In genomic region chr3:129183569-129184395, GRCh38 we compare ENCODE assay signal across 1 cellular context.
TF ChIP-seq lines count a peak whose summit lies in the region.

Gene CNBP, minus strand, starts transcription at chr3:129183896. Its CDS starts 12,139 bp downstream, at chr3:129171757.

TF ChIP-seq in HepG2, 621 proteins besides CTCF, POLR2A, EP300 and RAD21 (continued from another document and continues in another):
- TF ChIP-seq, protein P1, sequence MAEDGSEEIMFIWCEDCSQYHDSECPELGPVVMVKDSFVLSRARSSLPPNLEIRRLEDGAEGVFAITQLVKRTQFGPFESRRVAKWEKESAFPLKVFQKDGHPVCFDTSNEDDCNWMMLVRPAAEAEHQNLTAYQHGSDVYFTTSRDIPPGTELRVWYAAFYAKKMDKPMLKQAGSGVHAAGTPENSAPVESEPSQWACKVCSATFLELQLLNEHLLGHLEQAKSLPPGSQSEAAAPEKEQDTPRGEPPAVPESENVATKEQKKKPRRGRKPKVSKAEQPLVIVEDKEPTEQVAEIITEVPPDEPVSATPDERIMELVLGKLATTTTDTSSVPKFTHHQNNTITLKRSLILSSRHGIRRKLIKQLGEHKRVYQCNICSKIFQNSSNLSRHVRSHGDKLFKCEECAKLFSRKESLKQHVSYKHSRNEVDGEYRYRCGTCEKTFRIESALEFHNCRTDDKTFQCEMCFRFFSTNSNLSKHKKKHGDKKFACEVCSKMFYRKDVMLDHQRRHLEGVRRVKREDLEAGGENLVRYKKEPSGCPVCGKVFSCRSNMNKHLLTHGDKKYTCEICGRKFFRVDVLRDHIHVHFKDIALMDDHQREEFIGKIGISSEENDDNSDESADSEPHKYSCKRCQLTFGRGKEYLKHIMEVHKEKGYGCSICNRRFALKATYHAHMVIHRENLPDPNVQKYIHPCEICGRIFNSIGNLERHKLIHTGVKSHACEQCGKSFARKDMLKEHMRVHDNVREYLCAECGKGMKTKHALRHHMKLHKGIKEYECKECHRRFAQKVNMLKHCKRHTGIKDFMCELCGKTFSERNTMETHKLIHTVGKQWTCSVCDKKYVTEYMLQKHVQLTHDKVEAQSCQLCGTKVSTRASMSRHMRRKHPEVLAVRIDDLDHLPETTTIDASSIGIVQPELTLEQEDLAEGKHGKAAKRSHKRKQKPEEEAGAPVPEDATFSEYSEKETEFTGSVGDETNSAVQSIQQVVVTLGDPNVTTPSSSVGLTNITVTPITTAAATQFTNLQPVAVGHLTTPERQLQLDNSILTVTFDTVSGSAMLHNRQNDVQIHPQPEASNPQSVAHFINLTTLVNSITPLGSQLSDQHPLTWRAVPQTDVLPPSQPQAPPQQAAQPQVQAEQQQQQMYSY (CRISPR knock-in tag; IDR thresholded peaks at IDR 0.05), result peak; percentile 64
- TF ChIP-seq HOXA3 (CRISPR knock-in tag; IDR thresholded peaks at IDR 0.05) (peak; percentile 12; the same call in 1 of the 2 replicates), ZNF224 (CRISPR knock-in tag; IDR thresholded peaks at IDR 0.05) (peak; percentile 87; the same call in 1 of the 2 replicates), FOXK2 (IDR thresholded peaks at IDR 0.05) (peak; percentile 67), SALL1 (CRISPR knock-in tag; IDR thresholded peaks at IDR 0.05) (peak; percentile 88), ARNT2 (CRISPR knock-in tag; IDR thresholded peaks at IDR 0.05; ENCODE audit: low read depth) (peak; percentile 80; the same call in 1 of the 2 replicates), ZNF3 (CRISPR knock-in tag; IDR thresholded peaks at IDR 0.05) (no peak), SP140L (CRISPR knock-in tag; IDR thresholded peaks at IDR 0.05; ENCODE audit: borderline replicate concordance) (no peak; the same call in 1 of the 2 replicates), ZEB1 (IDR thresholded peaks at IDR 0.05; ENCODE audit: insufficient replicate concordance, low read depth) (no peak), ATAD3A (CRISPR knock-in tag; IDR thresholded peaks at IDR 0.05) (0 out of 2 replicates have a peak, but pooled peaks have one; percentile 54), REL (CRISPR knock-in tag; conservative IDR thresholded peaks at IDR 0.05) (peak; percentile 92; the same call in 1 of the 2 replicates), ZNF446 (CRISPR knock-in tag; IDR thresholded peaks at IDR 0.05) (peak; percentile 26), HMG20A (CRISPR knock-in tag; IDR thresholded peaks at IDR 0.05; ENCODE audit: borderline replicate concordance) (no peak), KMT2B (CRISPR knock-in tag; IDR thresholded peaks at IDR 0.05) (peak; percentile 66), AGO2 (optimal IDR thresholded peaks at IDR 0.05; ENCODE audit: low read depth, low read length) (peak; percentile 96), ZNF121 (CRISPR knock-in tag; IDR thresholded peaks at IDR 0.05) (peak; percentile 59), RFXAP (CRISPR knock-in tag; IDR thresholded peaks at IDR 0.05; ENCODE audit: borderline replicate concordance) (peak; percentile 83; the same call in 1 of the 2 replicates), GATAD2A (CRISPR knock-in tag; IDR thresholded peaks at IDR 0.05) (peak; percentile 46), HES4 (CRISPR knock-in tag; IDR thresholded peaks at IDR 0.05; ENCODE audit: borderline replicate concordance) (peak; percentile 6; the same call in 1 of the 2 replicates), ZSCAN9 (CRISPR knock-in tag; IDR thresholded peaks at IDR 0.05; ENCODE audit: borderline replicate concordance) (peak; percentile 54; the same call in 1 of the 2 replicates), FUBP1 (CRISPR knock-in tag; IDR thresholded peaks at IDR 0.05; ENCODE audit: borderline replicate concordance) (0 out of 2 replicates have a peak, but pooled peaks have one; percentile 34), PLRG1 (conservative IDR thresholded peaks at IDR 0.05) (no peak), ZNF660 (CRISPR knock-in tag; IDR thresholded peaks at IDR 0.05; ENCODE audit: borderline replicate concordance, low read depth) (no peak), POLR2AphosphoS5 (IDR thresholded peaks at IDR 0.05; ENCODE audit: low read depth, low read length) (peak; percentile 89), MYNN (CRISPR knock-in tag; IDR thresholded peaks at IDR 0.05; ENCODE audit: low read depth) (peak; percentile 89; the same call in 1 of the 2 replicates), HOXA7 (CRISPR knock-in tag; IDR thresholded peaks at IDR 0.05) (no peak; the same call in 1 of the 2 replicates), RAD51 (IDR thresholded peaks at IDR 0.05; ENCODE audit: borderline replicate concordance) (no peak), CSRNP1 (CRISPR knock-in tag; IDR thresholded peaks at IDR 0.05) (peak; percentile 3; the same call in 1 of the 2 replicates), ZNF574 (CRISPR knock-in tag; IDR thresholded peaks at IDR 0.05) (peak; percentile 70), ZFP82 (CRISPR knock-in tag; IDR thresholded peaks at IDR 0.05; ENCODE audit: borderline replicate concordance) (0 out of 2 replicates have a peak, but pooled peaks have one; percentile 56), ELF3 (CRISPR knock-in tag; IDR thresholded peaks at IDR 0.05) (0 out of 2 replicates have a peak, but pooled peaks have one; percentile 54), ZFP1 (CRISPR knock-in tag; IDR thresholded peaks at IDR 0.05) (no peak), SOX13 (IDR thresholded peaks at IDR 0.05) (no peak), SOX13 (CRISPR knock-in tag; conservative IDR thresholded peaks at IDR 0.05 in 1 of 2, IDR thresholded peaks at IDR 0.05 in 1 of 2) (peak in 1 of 2 experiments; percentile 31; a peak in 1 of 4 replicates), SRSF9 (IDR thresholded peaks at IDR 0.05; ENCODE audit: borderline replicate concordance, insufficient read depth, low read depth, low read length, poor library complexity, severe bottlenecking) (no peak), YEATS4 (CRISPR knock-in tag; IDR thresholded peaks at IDR 0.05; ENCODE audit: borderline replicate concordance) (peak; percentile 95), IRF2 (CRISPR knock-in tag; IDR thresholded peaks at IDR 0.05) (peak; percentile 76; the same call in 1 of the 2 replicates), CAMTA2 (CRISPR knock-in tag; IDR thresholded peaks at IDR 0.05; ENCODE audit: borderline replicate concordance) (peak; percentile 95)
- TF ChIP-seq, protein P2, sequence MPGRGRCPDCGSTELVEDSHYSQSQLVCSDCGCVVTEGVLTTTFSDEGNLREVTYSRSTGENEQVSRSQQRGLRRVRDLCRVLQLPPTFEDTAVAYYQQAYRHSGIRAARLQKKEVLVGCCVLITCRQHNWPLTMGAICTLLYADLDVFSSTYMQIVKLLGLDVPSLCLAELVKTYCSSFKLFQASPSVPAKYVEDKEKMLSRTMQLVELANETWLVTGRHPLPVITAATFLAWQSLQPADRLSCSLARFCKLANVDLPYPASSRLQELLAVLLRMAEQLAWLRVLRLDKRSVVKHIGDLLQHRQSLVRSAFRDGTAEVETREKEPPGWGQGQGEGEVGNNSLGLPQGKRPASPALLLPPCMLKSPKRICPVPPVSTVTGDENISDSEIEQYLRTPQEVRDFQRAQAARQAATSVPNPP (CRISPR knock-in tag; IDR thresholded peaks at IDR 0.05), result 0 out of 2 replicates have a peak, but pooled peaks have one; percentile 24
- TF ChIP-seq, protein P3, sequence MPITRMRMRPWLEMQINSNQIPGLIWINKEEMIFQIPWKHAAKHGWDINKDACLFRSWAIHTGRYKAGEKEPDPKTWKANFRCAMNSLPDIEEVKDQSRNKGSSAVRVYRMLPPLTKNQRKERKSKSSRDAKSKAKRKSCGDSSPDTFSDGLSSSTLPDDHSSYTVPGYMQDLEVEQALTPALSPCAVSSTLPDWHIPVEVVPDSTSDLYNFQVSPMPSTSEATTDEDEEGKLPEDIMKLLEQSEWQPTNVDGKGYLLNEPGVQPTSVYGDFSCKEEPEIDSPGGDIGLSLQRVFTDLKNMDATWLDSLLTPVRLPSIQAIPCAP (CRISPR knock-in tag; IDR thresholded peaks at IDR 0.05; ENCODE audit: low read depth), result 0 out of 2 replicates have a peak, but pooled peaks have one; percentile 9
- TF ChIP-seq, protein P4, sequence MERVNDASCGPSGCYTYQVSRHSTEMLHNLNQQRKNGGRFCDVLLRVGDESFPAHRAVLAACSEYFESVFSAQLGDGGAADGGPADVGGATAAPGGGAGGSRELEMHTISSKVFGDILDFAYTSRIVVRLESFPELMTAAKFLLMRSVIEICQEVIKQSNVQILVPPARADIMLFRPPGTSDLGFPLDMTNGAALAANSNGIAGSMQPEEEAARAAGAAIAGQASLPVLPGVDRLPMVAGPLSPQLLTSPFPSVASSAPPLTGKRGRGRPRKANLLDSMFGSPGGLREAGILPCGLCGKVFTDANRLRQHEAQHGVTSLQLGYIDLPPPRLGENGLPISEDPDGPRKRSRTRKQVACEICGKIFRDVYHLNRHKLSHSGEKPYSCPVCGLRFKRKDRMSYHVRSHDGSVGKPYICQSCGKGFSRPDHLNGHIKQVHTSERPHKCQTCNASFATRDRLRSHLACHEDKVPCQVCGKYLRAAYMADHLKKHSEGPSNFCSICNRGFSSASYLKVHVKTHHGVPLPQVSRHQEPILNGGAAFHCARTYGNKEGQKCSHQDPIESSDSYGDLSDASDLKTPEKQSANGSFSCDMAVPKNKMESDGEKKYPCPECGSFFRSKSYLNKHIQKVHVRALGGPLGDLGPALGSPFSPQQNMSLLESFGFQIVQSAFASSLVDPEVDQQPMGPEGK (CRISPR knock-in tag; IDR thresholded peaks at IDR 0.05), result peak; percentile 13; the same call in 1 of the 2 replicates
- TF ChIP-seq, protein P5, sequence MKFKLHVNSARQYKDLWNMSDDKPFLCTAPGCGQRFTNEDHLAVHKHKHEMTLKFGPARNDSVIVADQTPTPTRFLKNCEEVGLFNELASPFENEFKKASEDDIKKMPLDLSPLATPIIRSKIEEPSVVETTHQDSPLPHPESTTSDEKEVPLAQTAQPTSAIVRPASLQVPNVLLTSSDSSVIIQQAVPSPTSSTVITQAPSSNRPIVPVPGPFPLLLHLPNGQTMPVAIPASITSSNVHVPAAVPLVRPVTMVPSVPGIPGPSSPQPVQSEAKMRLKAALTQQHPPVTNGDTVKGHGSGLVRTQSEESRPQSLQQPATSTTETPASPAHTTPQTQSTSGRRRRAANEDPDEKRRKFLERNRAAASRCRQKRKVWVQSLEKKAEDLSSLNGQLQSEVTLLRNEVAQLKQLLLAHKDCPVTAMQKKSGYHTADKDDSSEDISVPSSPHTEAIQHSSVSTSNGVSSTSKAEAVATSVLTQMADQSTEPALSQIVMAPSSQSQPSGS (CRISPR knock-in tag; IDR thresholded peaks at IDR 0.05), result 0 out of 2 replicates have a peak, but pooled peaks have one; percentile 27
- TF ChIP-seq, protein P6, sequence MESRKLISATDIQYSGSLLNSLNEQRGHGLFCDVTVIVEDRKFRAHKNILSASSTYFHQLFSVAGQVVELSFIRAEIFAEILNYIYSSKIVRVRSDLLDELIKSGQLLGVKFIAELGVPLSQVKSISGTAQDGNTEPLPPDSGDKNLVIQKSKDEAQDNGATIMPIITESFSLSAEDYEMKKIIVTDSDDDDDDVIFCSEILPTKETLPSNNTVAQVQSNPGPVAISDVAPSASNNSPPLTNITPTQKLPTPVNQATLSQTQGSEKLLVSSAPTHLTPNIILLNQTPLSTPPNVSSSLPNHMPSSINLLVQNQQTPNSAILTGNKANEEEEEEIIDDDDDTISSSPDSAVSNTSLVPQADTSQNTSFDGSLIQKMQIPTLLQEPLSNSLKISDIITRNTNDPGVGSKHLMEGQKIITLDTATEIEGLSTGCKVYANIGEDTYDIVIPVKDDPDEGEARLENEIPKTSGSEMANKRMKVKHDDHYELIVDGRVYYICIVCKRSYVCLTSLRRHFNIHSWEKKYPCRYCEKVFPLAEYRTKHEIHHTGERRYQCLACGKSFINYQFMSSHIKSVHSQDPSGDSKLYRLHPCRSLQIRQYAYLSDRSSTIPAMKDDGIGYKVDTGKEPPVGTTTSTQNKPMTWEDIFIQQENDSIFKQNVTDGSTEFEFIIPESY (CRISPR knock-in tag; IDR thresholded peaks at IDR 0.05), result no peak
- TF ChIP-seq, protein P7, sequence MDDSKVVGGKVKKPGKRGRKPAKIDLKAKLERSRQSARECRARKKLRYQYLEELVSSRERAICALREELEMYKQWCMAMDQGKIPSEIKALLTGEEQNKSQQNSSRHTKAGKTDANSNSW (CRISPR knock-in tag; IDR thresholded peaks at IDR 0.05; ENCODE audit: borderline replicate concordance), result peak; percentile 99; the same call in 1 of the 2 replicates
